ENCODE assay signal across 1 cellular context in the genomic region with DNA sequence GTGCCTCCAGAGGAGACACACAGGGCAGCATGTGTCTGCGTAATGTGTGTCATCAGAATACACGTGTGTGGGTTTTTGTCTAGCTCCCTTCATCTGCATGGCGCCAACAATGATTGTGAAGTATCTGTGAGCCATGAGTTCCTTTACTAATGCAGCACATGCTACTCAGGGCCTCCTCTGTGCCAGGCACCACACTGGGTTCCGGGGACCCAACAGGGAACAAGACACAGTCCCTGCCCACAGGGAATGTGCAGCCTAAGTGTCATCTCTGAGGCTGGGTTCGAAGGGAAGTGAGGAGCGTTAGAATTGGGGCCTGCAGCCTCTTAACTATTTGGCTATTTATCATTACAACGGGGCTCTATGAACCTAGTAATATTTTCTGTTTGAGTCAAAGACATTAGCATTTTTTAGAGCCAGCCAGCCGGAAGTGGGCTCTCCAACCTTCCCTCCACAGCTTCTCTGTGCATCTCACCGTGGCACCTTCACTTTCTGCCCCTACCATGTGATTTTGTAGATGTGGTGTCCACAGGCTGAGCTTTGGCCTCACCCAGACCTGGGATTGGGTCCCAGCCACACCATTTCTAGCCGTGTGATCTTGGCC.
TF ChIP-seq lines count a peak whose summit lies in the region.

No MANE protein-coding gene starts in this region.

TF ChIP-seq in H1, 55 proteins besides CTCF, POLR2A, EP300 and RAD21 (continued from another document):
- TF ChIP-seq GTF2F1 (IDR thresholded peaks at IDR 0.05; ENCODE audit: borderline replicate concordance, low read depth, low read length) (no peak), TEAD4 (IDR thresholded peaks at IDR 0.05; ENCODE audit: low read depth, low read length) (no peak), TAF7 (optimal IDR thresholded peaks at IDR 0.05; ENCODE audit: borderline replicate concordance, low read depth, low read length) (no peak), SAP30 (IDR thresholded peaks at IDR 0.05; ENCODE audit: insufficient read depth, insufficient replicate concordance, low read length) (no peak), MAFK (IDR thresholded peaks at IDR 0.05; ENCODE audit: low read depth, low read length) (no peak), BCL11A (IDR thresholded peaks at IDR 0.05; ENCODE audit: low read depth in 2 of 2, low read length in 2 of 2) (no peak)
TF ChIP-seq in H1: peak in this region for 0.
